Comparison of ENCODE assay signal across 23 cellular contexts in genomic region chrX:71420686-71421085, GRCh38.
"Had no signal": no experiment of that assay in that cellular context is flagged by ENCODE, and none has a peak within 500 bp of the region (broad histone marks: within the 10 kb centered on the region; RNA-seq: fewer than 3 reads in every experiment).

No MANE protein-coding gene starts in this region.

- H3K27ac Mint-ChIP-seq: activated naive CD4-positive, alpha-beta T cell treated with anti-CD3 and anti-CD28 coated beads, Interleukin-2, amount 10 ng/mL, durations not matched to agents 7 days and 5 days; stimulated activated effector memory CD8-positive, alpha-beta T cell treated with anti-CD3 and anti-CD28 coated beads, Interleukin-12 subunit alpha, Interleukin-12 subunit beta, amount 100 ng/mL, for 72 hours had no signal

- H3K9me3 ChIP-seq: esophagus squamous epithelium, gastrocnemius medialis, lower lobe of right lung, right lobe of liver, tibial artery had no signal

- H3K4me3 ChIP-seq: esophagus squamous epithelium, gastrocnemius medialis, lower lobe of right lung, right lobe of liver, skin epidermis, tibial artery had no signal

- H3K9me3 Mint-ChIP-seq: activated naive CD4-positive, alpha-beta T cell treated with anti-CD3 and anti-CD28 coated beads, Interleukin-2, amount 10 ng/mL, durations not matched to agents 7 days and 5 days; activated T-cell treated with anti-CD3 and anti-CD28 coated beads, Interleukin-2, amount 50 U/mL, for 4 hours; stimulated activated effector memory CD8-positive, alpha-beta T cell treated with anti-CD3 and anti-CD28 coated beads, Interleukin-12 subunit alpha, Interleukin-12 subunit beta, amount 100 ng/mL, for 72 hours; stimulated activated naive CD8-positive, alpha-beta T cell treated with anti-CD3 and anti-CD28 coated beads, Interleukin-15, amount 100 ng/mL, for 72 hours had no signal

- H3K27ac ChIP-seq: esophagus squamous epithelium, gastrocnemius medialis, lower lobe of right lung, right lobe of liver, skin epidermis, tibial artery, WERI-Rb-1 had no signal

- H3K4me1 Mint-ChIP-seq: activated naive CD4-positive, alpha-beta T cell treated with anti-CD3 and anti-CD28 coated beads, Interleukin-2, amount 10 ng/mL, durations not matched to agents 7 days and 5 days; brain; naive thymus-derived CD4-positive, alpha-beta T cell; neural crest cell; stimulated activated effector memory CD8-positive, alpha-beta T cell treated with anti-CD3 and anti-CD28 coated beads, Interleukin-12 subunit alpha, Interleukin-12 subunit beta, amount 100 ng/mL, for 72 hours; stimulated activated naive CD8-positive, alpha-beta T cell treated with anti-CD3 and anti-CD28 coated beads, Interleukin-15, amount 100 ng/mL, for 72 hours had no signal

- DNase-seq: activated CD4-positive, alpha-beta T cell treated with anti-CD3 and anti-CD28 coated beads for 1 hour; activated CD8-positive, alpha-beta memory T cell treated with anti-CD3 and anti-CD28 coated beads for 24 hours; activated CD8-positive, alpha-beta memory T cell treated with anti-CD3 and anti-CD28 coated beads, Interleukin-2, amount 50 U/mL, for 4 hours; activated naive CD4-positive, alpha-beta T cell treated with anti-CD3 and anti-CD28 coated beads, Interleukin-2, amount 10 ng/mL, durations not matched to agents 7 days and 5 days; activated T-cell treated with anti-CD3 and anti-CD28 coated beads, Interleukin-2, amount 50 U/mL, for 4 hours; anterior cingulate cortex; dermis blood vessel endothelial cell; effector memory CD4-positive, alpha-beta T cell; esophagus squamous epithelium; gastrocnemius medialis; head of caudate nucleus; kidney; lower lobe of right lung; naive thymus-derived CD4-positive, alpha-beta T cell; right lobe of liver; stimulated activated CD4-positive, alpha-beta T cell treated with anti-CD3 and anti-CD28 coated beads, Interleukin-1b, Interleukin-23, amount 100 ng/mL, for 48 hours; stimulated activated naive CD8-positive, alpha-beta T cell treated with anti-CD3 and anti-CD28 coated beads, Interleukin-15, amount 100 ng/mL, for 72 hours; tibial artery; WERI-Rb-1 had no signal

- H3K4me3 Mint-ChIP-seq: activated naive CD4-positive, alpha-beta T cell treated with anti-CD3 and anti-CD28 coated beads, Interleukin-2, amount 10 ng/mL, durations not matched to agents 7 days and 5 days; activated T-cell treated with anti-CD3 and anti-CD28 coated beads, Interleukin-2, amount 50 U/mL, for 4 hours; brain; naive thymus-derived CD4-positive, alpha-beta T cell; neural crest cell; stimulated activated effector memory CD8-positive, alpha-beta T cell treated with anti-CD3 and anti-CD28 coated beads, Interleukin-12 subunit alpha, Interleukin-12 subunit beta, amount 100 ng/mL, for 72 hours; stimulated activated naive CD8-positive, alpha-beta T cell treated with anti-CD3 and anti-CD28 coated beads, Interleukin-15, amount 100 ng/mL, for 72 hours had no signal

- H3K4me1 ChIP-seq: esophagus squamous epithelium, gastrocnemius medialis, lower lobe of right lung, right lobe of liver, tibial artery had no signal

- H3K27me3 ChIP-seq: gastrocnemius medialis, right lobe of liver, tibial artery had no signal

- H3K27me3 Mint-ChIP-seq: activated naive CD4-positive, alpha-beta T cell treated with anti-CD3 and anti-CD28 coated beads, Interleukin-2, amount 10 ng/mL, durations not matched to agents 7 days and 5 days; brain; naive thymus-derived CD4-positive, alpha-beta T cell; stimulated activated naive CD8-positive, alpha-beta T cell treated with anti-CD3 and anti-CD28 coated beads, Interleukin-15, amount 100 ng/mL, for 72 hours had no signal

- ATAC-seq: activated T-cell treated with anti-CD3 and anti-CD28 coated beads, Interleukin-2, amount 50 U/mL, for 4 hours; gastrocnemius medialis; lower lobe of right lung; naive thymus-derived CD4-positive, alpha-beta T cell; stimulated activated effector memory CD8-positive, alpha-beta T cell treated with anti-CD3 and anti-CD28 coated beads, Interleukin-12 subunit alpha, Interleukin-12 subunit beta, amount 100 ng/mL, for 72 hours; stimulated activated naive CD8-positive, alpha-beta T cell treated with anti-CD3 and anti-CD28 coated beads, Interleukin-15, amount 100 ng/mL, for 72 hours had no signal
